In genomic region chr6:963456-963855, GRCh38 we compare ENCODE assay signal across 1 cellular context.
TF ChIP-seq lines count a peak whose summit lies in the region.

No MANE protein-coding gene starts in this region.

TF ChIP-seq in GM23338, 12 proteins besides CTCF, POLR2A, EP300 and RAD21 (continued from another document):
- TF ChIP-seq ZNF462 (CRISPR knock-in tag; IDR thresholded peaks at IDR 0.05) (no peak), CREB1 (CRISPR knock-in tag; IDR thresholded peaks at IDR 0.05; ENCODE audit: low read depth) (no peak), POLR2AphosphoS5 (IDR thresholded peaks at IDR 0.05; ENCODE audit: low read depth) (no peak), ETS1 (IDR thresholded peaks at IDR 0.05) (no peak), EZH2 (IDR thresholded peaks at IDR 0.05; ENCODE audit: low read depth, unreplicated experiment) (no peak), JUNB (IDR thresholded peaks at IDR 0.05; ENCODE audit: unreplicated experiment) (no peak), EZH2phosphoT487 (IDR thresholded peaks at IDR 0.05; ENCODE audit: unreplicated experiment) (no peak), ZNF331 (CRISPR knock-in tag; IDR thresholded peaks at IDR 0.05; ENCODE audit: low read depth) (no peak), NANOG (IDR thresholded peaks at IDR 0.05; ENCODE audit: borderline replicate concordance) (no peak)
